Comparison of ENCODE assay signal across 12 cellular contexts in the genomic region with DNA sequence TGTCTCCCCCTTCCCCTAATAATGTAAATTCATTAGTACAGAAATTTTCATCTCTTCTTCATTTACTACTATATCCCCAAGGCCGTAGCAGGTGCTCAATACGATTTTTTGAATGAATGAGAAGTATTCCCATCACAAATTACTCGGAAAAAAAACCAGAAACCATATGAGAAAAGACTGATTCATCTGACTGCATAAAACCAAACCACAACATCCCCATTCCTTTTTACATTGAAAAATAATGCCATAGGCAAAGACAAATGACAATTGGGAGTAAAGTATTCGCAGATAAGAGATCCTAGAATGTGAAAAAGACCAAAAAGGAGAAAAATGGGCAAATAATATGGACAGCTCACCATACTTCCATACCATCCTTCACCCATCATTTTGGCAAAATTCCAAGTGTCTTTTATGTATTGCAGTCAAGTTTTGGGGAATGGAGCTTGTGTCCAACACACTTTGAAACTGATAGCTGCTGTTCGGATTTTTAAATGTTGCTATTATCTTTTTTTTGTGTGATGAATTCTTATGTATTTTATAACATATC. TPM values are rescaled to one million over a fixed set of nuclear protein-coding genes. Genes with fewer than 3 reads are reported as not detected.
DNase-seq lines count a peak whose midpoint lies in the region; ATAC-seq, FAIRE-seq and TF ChIP-seq lines count a peak whose summit lies in the region.
"Had no signal": no experiment of that assay in that cellular context is flagged by ENCODE, and none has a peak within 500 bp of the region (broad histone marks: within the 10 kb centered on the region; RNA-seq: fewer than 3 reads in every experiment).

No MANE protein-coding gene starts in this region.

- H3K27ac ChIP-seq in kidney (ENCODE audit: low read depth in 2 of 2, low read length in 2 of 2): no peak overlapping the region

- POLR2A ChIA-PET in activated CD4-positive, alpha-beta memory T cell treated with anti-CD3 and anti-CD28 coated beads for 36 hours (lab: Charles Lee): no interaction called here

- DNase-seq in T-helper 1 cell (no peak), natural killer cell (no peak), kidney (no peak), NCI-H1436 treated with DMSO at 0.1 percent for 48 hours (lab: John Stamatoyannopoulos, UW) (no peak), kidney tubule cell (ENCODE audit: low spot score) (no peak)
- no peak for DNase-seq in activated CD4-positive, alpha-beta memory T cell treated with anti-CD3 and anti-CD28 coated beads for 36 hours
- DNase-seq: small intestine, T1000 had no signal

- H3K4me1 ChIP-seq in kidney (ENCODE audit: control insufficient read depth in 1 of 2, insufficient read depth in 1 of 2, low read depth in 1 of 2, low read length in 2 of 2): peaks cover 4% of the 10 kb centered on the region in 2 donors

- no peak for TF ChIP-seq CTCF in natural killer cell (IDR thresholded peaks at IDR 0.05)
- no peak for TF ChIP-seq CTCF in kidney (IDR thresholded peaks at IDR 0.05; ENCODE audit: borderline replicate concordance, extremely low read depth, insufficient read depth)

- H3K4me1 Mint-ChIP-seq in T-helper 1 cell treated with Interleukin-12 subunit alpha and Interleukin-12 subunit beta and Interleukin-4 antibody, amounts not matched to agents 30 μg/mL and 1 μg/mL, for 36 hours (ENCODE audit: low read depth): peaks cover 18% of the 10 kb centered on the region
- peaks cover 14 to 19% (median 15%) of the 10 kb centered on the region in 3 donors for H3K4me1 Mint-ChIP-seq in IgD-negative memory B cell
- peaks cover 19% of the 10 kb centered on the region for H3K4me1 Mint-ChIP-seq in activated CD4-positive, alpha-beta memory T cell treated with anti-CD3 and anti-CD28 coated beads for 36 hours (ENCODE audit: low read depth)
- H3K4me1 Mint-ChIP-seq in natural killer cell: peaks cover 8 to 13% of the 10 kb centered on the region in 2 donors

- H3K27ac Mint-ChIP-seq in T-helper 1 cell treated with Interleukin-12 subunit alpha and Interleukin-12 subunit beta and Interleukin-4 antibody, amounts not matched to agents 30 μg/mL and 1 μg/mL, for 36 hours: no peak overlapping the region
- H3K27ac Mint-ChIP-seq in IgD-negative memory B cell: peak overlapping the region in 2 of 3 donors; percentile 54 to 89
- peak overlapping the region; percentile 16 for H3K27ac Mint-ChIP-seq in activated CD4-positive, alpha-beta memory T cell treated with anti-CD3 and anti-CD28 coated beads for 36 hours
- no peak overlapping the region for H3K27ac Mint-ChIP-seq in natural killer cell
- H3K27ac Mint-ChIP-seq: stimulated activated memory B cell treated with anti-CD40 and anti-IgM and Interleukin-4, amounts not matched to agents 10 μg/mL and 1 μg/mL and 100 μg/mL, for 72 hours had no signal

- no peaks in the 10 kb centered on the region for H3K36me3 ChIP-seq in kidney (ENCODE audit: control insufficient read depth in 1 of 2, insufficient read depth in 2 of 2, low read length in 2 of 2)

- H3K4me3 ChIP-seq in kidney (ENCODE audit: low read length in 2 of 2): no peak overlapping the region

- no peaks in the 10 kb centered on the region for H3K9me3 ChIP-seq in kidney (ENCODE audit: control insufficient read depth in 1 of 2, low read length in 2 of 2)

- no peaks in the 10 kb centered on the region for H3K9me3 Mint-ChIP-seq in T-helper 1 cell treated with Interleukin-12 subunit alpha and Interleukin-12 subunit beta and Interleukin-4 antibody, amounts not matched to agents 30 μg/mL and 1 μg/mL, for 36 hours
- H3K9me3 Mint-ChIP-seq in IgD-negative memory B cell: no peaks in the 10 kb centered on the region
- no peaks in the 10 kb centered on the region for H3K9me3 Mint-ChIP-seq in activated CD4-positive, alpha-beta memory T cell treated with anti-CD3 and anti-CD28 coated beads for 36 hours
- H3K9me3 Mint-ChIP-seq in natural killer cell: no peaks in the 10 kb centered on the region
- H3K9me3 Mint-ChIP-seq: stimulated activated memory B cell treated with anti-CD40 and anti-IgM and Interleukin-4, amounts not matched to agents 10 μg/mL and 1 μg/mL and 100 μg/mL, for 72 hours had no signal

- H3K27me3 Mint-ChIP-seq in T-helper 1 cell treated with Interleukin-12 subunit alpha and Interleukin-12 subunit beta and Interleukin-4 antibody, amounts not matched to agents 30 μg/mL and 1 μg/mL, for 36 hours (ENCODE audit: low read depth): no peaks in the 10 kb centered on the region
- H3K27me3 Mint-ChIP-seq in IgD-negative memory B cell (no peaks in the 10 kb centered on the region), natural killer cell (ENCODE audit: low read depth in 2 of 2) (no peaks in the 10 kb centered on the region)
- H3K27me3 Mint-ChIP-seq in activated CD4-positive, alpha-beta memory T cell treated with anti-CD3 and anti-CD28 coated beads for 36 hours: no peaks in the 10 kb centered on the region
- H3K27me3 Mint-ChIP-seq: stimulated activated memory B cell treated with anti-CD40 and anti-IgM and Interleukin-4, amounts not matched to agents 10 μg/mL and 1 μg/mL and 100 μg/mL, for 72 hours had no signal

- ATAC-seq in natural killer cell: no peak

- H3K4me3 Mint-ChIP-seq in T-helper 1 cell treated with Interleukin-12 subunit alpha and Interleukin-12 subunit beta and Interleukin-4 antibody, amounts not matched to agents 30 μg/mL and 1 μg/mL, for 36 hours: peak overlapping the region; percentile 17
- H3K4me3 Mint-ChIP-seq in IgD-negative memory B cell (peak overlapping the region in 3 of 4 donors; percentile 42 to 95 (median 89)), natural killer cell (peak overlapping the region; percentile 35)
- H3K4me3 Mint-ChIP-seq in activated CD4-positive, alpha-beta memory T cell treated with anti-CD3 and anti-CD28 coated beads for 36 hours: peak overlapping the region; percentile 48
- H3K4me3 Mint-ChIP-seq: stimulated activated memory B cell treated with anti-CD40 and anti-IgM and Interleukin-4, amounts not matched to agents 10 μg/mL and 1 μg/mL and 100 μg/mL, for 72 hours had no signal

- peaks cover 9% of the 10 kb centered on the region for H3K36me3 Mint-ChIP-seq in T-helper 1 cell treated with Interleukin-12 subunit alpha and Interleukin-12 subunit beta and Interleukin-4 antibody, amounts not matched to agents 30 μg/mL and 1 μg/mL, for 36 hours (ENCODE audit: low read depth)
- no peaks in the 10 kb centered on the region for H3K36me3 Mint-ChIP-seq in IgD-negative memory B cell
- H3K36me3 Mint-ChIP-seq in activated CD4-positive, alpha-beta memory T cell treated with anti-CD3 and anti-CD28 coated beads for 36 hours: peaks cover 7% of the 10 kb centered on the region
- no peaks in the 10 kb centered on the region for H3K36me3 Mint-ChIP-seq in natural killer cell

- CTCF ChIA-PET in activated CD4-positive, alpha-beta memory T cell treated with anti-CD3 and anti-CD28 coated beads for 36 hours (lab: Charles Lee): interaction anchor here (0.8 to 1.4 kb wide), 2 partner anchors 132 to 179 kb away, joined by 4 to 6 read pairs; no protein-coding TSS in a partner anchor

- no peak overlapping the region for H3K9ac ChIP-seq in kidney (ENCODE audit: low read length in 2 of 2)

- intact Hi-C loops in activated CD4-positive, alpha-beta memory T cell treated with anti-CD3 and anti-CD28 coated beads for 36 hours (cut with micrococcal nuclease): loop anchor here (10.0 kb wide), 1 partner anchor 291 kb away; the partner anchor contains the start of gene POLR1B
- intact Hi-C loops in natural killer cell (cut with micrococcal nuclease): no loop called here
- intact Hi-C loops in kidney (cut with DNase I): no loop called here

- FAIRE-seq in kidney (lab: Jason Lieb, UNC): no peak
- FAIRE-seq: GM12891, small intestine had no signal

RNA-seq across cellular contexts. Expression of gene ZC3H8, which starts 1.5 kb away (rescaled TPM):
- 18.3 TPM for polyA plus RNA-seq in IgD-negative memory B cell
- 10 to 100 TPM; 13.0 to 16.0 TPM for total RNA-seq in activated CD4-positive, alpha-beta memory T cell treated with anti-CD3 and anti-CD28 coated beads for 36 hours
- 10 to 100 TPM in 2 of 3 donors, 1 to 10 TPM in 1; 9.3 to 20.3 (median 16.0) TPM for total RNA-seq in natural killer cell
- 6.8 TPM for total RNA-seq in kidney
- 8.3 TPM for polyA plus RNA-seq in kidney (ENCODE audit: insufficient read depth, low read depth, low replicate concordance)

RNA-seq across cellular contexts. Expression of gene ZC3H6, which starts 22.1 kb away (rescaled TPM):
- polyA plus RNA-seq in IgD-negative memory B cell: 7.5 TPM
- 10 to 100 TPM; 14.4 to 15.0 TPM for total RNA-seq in activated CD4-positive, alpha-beta memory T cell treated with anti-CD3 and anti-CD28 coated beads for 36 hours
- 10 to 100 TPM; 13.1 to 17.3 (median 15.3) TPM for total RNA-seq in natural killer cell
- total RNA-seq in kidney: 17.1 TPM
- 1.4 TPM for polyA plus RNA-seq in kidney (ENCODE audit: insufficient read depth, low read depth, low replicate concordance)

Comparison
In these comparisons a context has a peak if more than half of its experiments do, and no peak if none do; other contexts are left out.
1. H3K27ac Mint-ChIP-seq: peak in IgD-negative memory B cell (2 of 3) and activated CD4-positive, alpha-beta memory T cell treated with anti-CD3 and anti-CD28 coated beads for 36 hours (single experiment); none in T-helper 1 cell treated with Interleukin-12 subunit alpha and Interleukin-12 subunit beta and Interleukin-4 antibody, amounts not matched to agents 30 μg/mL and 1 μg/mL, for 36 hours (single experiment) and natural killer cell (0 of 2).
2. H3K4me3 Mint-ChIP-seq: peak in every context shown above with its lines; median percentile 89 in IgD-negative memory B cell; 48 in activated CD4-positive, alpha-beta memory T cell treated with anti-CD3 and anti-CD28 coated beads for 36 hours; 35 in natural killer cell; 17 in T-helper 1 cell treated with Interleukin-12 subunit alpha and Interleukin-12 subunit beta and Interleukin-4 antibody, amounts not matched to agents 30 μg/mL and 1 μg/mL, for 36 hours.